In genomic region chr5:149586708-149587318, GRCh38 we compare ENCODE assay signal across 14 cellular contexts. TPM values are rescaled to one million over a fixed set of nuclear protein-coding genes. Genes with fewer than 3 reads are reported as not detected.
DNase-seq lines count a peak whose midpoint lies in the region; ATAC-seq and TF ChIP-seq lines count a peak whose summit lies in the region.
"Had no signal": no experiment of that assay in that cellular context is flagged by ENCODE, and none has a peak within 500 bp of the region (broad histone marks: within the 10 kb centered on the region; RNA-seq: fewer than 3 reads in every experiment).

No MANE protein-coding gene starts in this region.

- no peak overlapping the region for H2AFZ ChIP-seq in neuronal stem cell (ENCODE audit: low read length)

- no peak overlapping the region for H3K23ac ChIP-seq in neuronal stem cell (ENCODE audit: low read depth, low read length, poor library complexity)

- no peak overlapping the region for H3K4ac ChIP-seq in neuronal stem cell (ENCODE audit: low read length)

- H3K4me3 ChIP-seq in left ventricle myocardium inferior (no peak overlapping the region), heart left ventricle (no peak overlapping the region), uterus (no peak overlapping the region), neuronal stem cell (ENCODE audit: low read length in 2 of 2) (no peak overlapping the region)

- H3K4me1 ChIP-seq in left ventricle myocardium inferior (peaks cover 44% of the 10 kb centered on the region), heart left ventricle (peaks cover 3 to 48% (median 37%) of the 10 kb centered on the region in 12 donors), uterus (peaks cover 4 to 15% of the 10 kb centered on the region in 2 donors), neuronal stem cell (ENCODE audit: control insufficient read depth in 2 of 2, insufficient read depth in 1 of 2, low read depth in 1 of 2, low read length in 2 of 2) (peaks cover 3 to 4% of the 10 kb centered on the region in 2 donors)

- H3K18ac ChIP-seq in neuronal stem cell (ENCODE audit: low read length) = no peak overlapping the region

- no peak for DNase-seq in left ventricle myocardium inferior
- DNase-seq in heart left ventricle = no peak
- DNase-seq in dermis blood vessel endothelial cell = peak; percentile 45
- no peak for DNase-seq in omental fat pad (ENCODE audit: low spot score)
- DNase-seq in uterus = no peak
- no peak for DNase-seq in neuronal stem cell (ENCODE audit: low spot score)
- no peak for DNase-seq in globus pallidus (ENCODE audit: low spot score)
- no peak for DNase-seq in GM03348 (ENCODE audit: low spot score)
- DNase-seq: activated effector memory CD4-positive, alpha-beta T cell treated with anti-CD3 and anti-CD28 coated beads, Interleukin-2, amount 50 U/mL, for 16 hours; brain microvascular endothelial cell; hippocampal formation; NCI-H2171; occipital lobe; SW 1271 had no signal

- H4K91ac ChIP-seq in neuronal stem cell (ENCODE audit: low read depth, low read length, poor library complexity) = no peak overlapping the region

- H3K79me1 ChIP-seq in neuronal stem cell (ENCODE audit: low read depth, low read length) = no peaks in the 10 kb centered on the region

- no peak overlapping the region for H3K4me2 ChIP-seq in neuronal stem cell (ENCODE audit: insufficient read depth, low read length, poor library complexity, severe bottlenecking)

- H3K9ac ChIP-seq in neuronal stem cell (ENCODE audit: low read depth, low read length, poor library complexity) = no peak overlapping the region

- H4K8ac ChIP-seq in neuronal stem cell (ENCODE audit: low read depth, low read length) = no peak overlapping the region

- 90 to 98% (median 94%) methylated on average over 1 of the region's 1 CpG for WGBS in heart left ventricle, 4 donors
- WGBS in neuronal stem cell (ENCODE audit: extremely low coverage in 2 of 2, insufficient read length in 2 of 2, insufficient replicate concordance in 1 of 2), 2 donors = no CpG with 5 or more reads among the region's 1 CpG

- no peak for ATAC-seq in heart left ventricle
- ATAC-seq in omental fat pad (ENCODE audit: low FRiP score) = peak; percentile 48

- peaks cover 3% of the 10 kb centered on the region for H3K36me3 ChIP-seq in left ventricle myocardium inferior
- H3K36me3 ChIP-seq in heart left ventricle = peaks cover 0 to 6% (median 0%) of the 10 kb centered on the region in 9 donors
- H3K36me3 ChIP-seq in uterus = no peaks in the 10 kb centered on the region
- H3K36me3 ChIP-seq in neuronal stem cell (replicated peaks in 1 of 2; ENCODE audit: control insufficient read depth in 2 of 2, insufficient read depth in 2 of 2, low read length in 2 of 2) = no peaks in the 10 kb centered on the region
- H3K36me3 ChIP-seq: brain microvascular endothelial cell had no signal

- H2BK5ac ChIP-seq in neuronal stem cell (ENCODE audit: low read length) = no peak overlapping the region

- H2BK15ac ChIP-seq in neuronal stem cell (ENCODE audit: low read length) = no peak overlapping the region

- H3K27ac ChIP-seq in left ventricle myocardium inferior (replicated peaks) (peak overlapping the region; percentile 22), heart left ventricle (peak overlapping the region in 2 of 12 donors; percentile 17 to 56), uterus (peak overlapping the region; percentile 14 to 22), neuronal stem cell (replicated peaks; ENCODE audit: low read length) (no peak overlapping the region)
- H3K27ac ChIP-seq: brain microvascular endothelial cell had no signal

- H2AK5ac ChIP-seq in neuronal stem cell (ENCODE audit: low read depth, low read length) = no peak overlapping the region

- no peak overlapping the region for H3K14ac ChIP-seq in neuronal stem cell (ENCODE audit: low read length)

- intact Hi-C loops in left ventricle myocardium inferior (cut with micrococcal nuclease) (no loop called here), heart left ventricle (cut with DNase I) (no loop called here), uterus (cut with DNase I; ENCODE audit: low total_unique reads) (no loop called here)

- no peaks in the 10 kb centered on the region for H3K27me3 ChIP-seq in left ventricle myocardium inferior (ENCODE audit: low read depth)
- H3K27me3 ChIP-seq in heart left ventricle = no peaks in the 10 kb centered on the region
- H3K27me3 ChIP-seq in uterus = no peaks in the 10 kb centered on the region
- no peaks in the 10 kb centered on the region for H3K27me3 ChIP-seq in neuronal stem cell (ENCODE audit: control insufficient read depth in 3 of 3, insufficient read depth in 3 of 3, low read depth in 1 of 3, low read length in 3 of 3)
- H3K27me3 ChIP-seq: brain microvascular endothelial cell had no signal

- no peak for TF ChIP-seq POLR2A in heart left ventricle (IDR thresholded peaks at IDR 0.05)
- TF ChIP-seq POLR2A in uterus (IDR thresholded peaks at IDR 0.05) = no peak

- H2BK120ac ChIP-seq in neuronal stem cell (ENCODE audit: low read depth, low read length) = no peak overlapping the region

- no peaks in the 10 kb centered on the region for H3K9me3 ChIP-seq in left ventricle myocardium inferior (replicated peaks)
- H3K9me3 ChIP-seq in heart left ventricle = no peaks in the 10 kb centered on the region
- no peaks in the 10 kb centered on the region for H3K9me3 ChIP-seq in uterus
- H3K9me3 ChIP-seq in neuronal stem cell (replicated peaks in 1 of 2; ENCODE audit: control insufficient read depth in 2 of 2, insufficient read depth in 1 of 2, low read depth in 1 of 2, low read length in 2 of 2) = no peaks in the 10 kb centered on the region

- TF ChIP-seq CTCF in left ventricle myocardium inferior (IDR thresholded peaks at IDR 0.05; ENCODE audit: borderline replicate concordance) (no peak), heart left ventricle (IDR thresholded peaks at IDR 0.05) (no peak), omental fat pad (IDR thresholded peaks at IDR 0.05) (no peak), uterus (IDR thresholded peaks at IDR 0.05) (no peak)

- no peak overlapping the region for H2BK12ac ChIP-seq in neuronal stem cell (ENCODE audit: low read length)

RNA-seq across cellular contexts. Expression of gene ARHGEF37, which starts 5.5 kb away (rescaled TPM):
- 22.8 TPM for total RNA-seq in left ventricle myocardium inferior
- 10 to 100 TPM; 16.0 to 28.5 (median 18.2) TPM for total RNA-seq in heart left ventricle
- 1 to 10 TPM; 8.1 to 9.3 TPM for polyA plus RNA-seq in heart left ventricle
- 13.6 and 16.0 TPM in 2 replicates for total RNA-seq in dermis blood vessel endothelial cell
- 1 to 10 TPM; 3.1 to 8.5 (median 4.6) TPM for total RNA-seq in omental fat pad
- 10 to 100 TPM in 1 of 4 donors, 1 to 10 TPM in 3; 4.6 to 10.4 (median 7.9) TPM for total RNA-seq in uterus
- 0.43 TPM for polyA plus RNA-seq in neuronal stem cell (2013, experiment 1 of 2)
- polyA plus RNA-seq in neuronal stem cell (2013, experiment 2 of 2) = 0.51 TPM

RNA-seq across cellular contexts. Expression of gene CSNK1A1, which starts 35.6 kb away (rescaled TPM):
- 180 TPM for total RNA-seq in left ventricle myocardium inferior
- total RNA-seq in heart left ventricle = 100 to 1,000 TPM; 156 to 242 (median 210) TPM
- 100 to 1,000 TPM in 1 of 2 donors, 10 to 100 TPM in 1; 42.5 to 172 TPM for polyA plus RNA-seq in heart left ventricle
- total RNA-seq in dermis blood vessel endothelial cell = 415 and 530 TPM in 2 replicates
- 100 to 1,000 TPM; 181 to 292 (median 209) TPM for total RNA-seq in omental fat pad
- total RNA-seq in uterus = 100 to 1,000 TPM; 101 to 326 (median 205) TPM
- 146 TPM for polyA plus RNA-seq in neuronal stem cell (2013, experiment 1 of 2)
- 146 TPM for polyA plus RNA-seq in neuronal stem cell (2013, experiment 2 of 2)
